15 cellular contexts compared by ENCODE assay signal in the genomic region with DNA sequence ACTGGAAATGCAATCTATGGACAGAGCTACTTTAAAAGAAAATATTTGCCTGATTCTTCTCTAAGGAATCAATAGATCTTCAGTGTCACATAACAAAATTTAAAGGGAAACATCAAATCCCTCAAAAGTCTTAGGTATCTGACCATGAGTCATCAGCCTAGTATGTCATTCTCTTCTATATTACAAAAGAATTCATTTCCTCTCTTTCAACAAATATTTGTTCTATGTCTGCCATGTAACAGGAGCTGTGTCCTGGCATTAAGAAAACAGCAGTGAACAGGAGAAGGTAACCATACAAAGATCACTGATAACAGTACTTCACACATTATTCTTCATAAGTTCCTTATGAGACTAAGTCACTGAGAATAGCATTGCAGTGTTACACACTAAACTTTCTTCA.
DNase-seq lines count a peak whose midpoint lies in the region; ATAC-seq and TF ChIP-seq lines count a peak whose summit lies in the region.
"Had no signal": no experiment of that assay in that cellular context is flagged by ENCODE, and none has a peak within 500 bp of the region (broad histone marks: within the 10 kb centered on the region; RNA-seq: fewer than 3 reads in every experiment).

No MANE protein-coding gene starts in this region.

- no peak for TF ChIP-seq EP300 in gastroesophageal sphincter (IDR thresholded peaks at IDR 0.05)

- H3K27ac ChIP-seq in SJSA1 (peak overlapping the region; percentile 71), fibroblast of lung (ENCODE audit: insufficient read depth, low read length) (peak overlapping the region; percentile 28), gastroesophageal sphincter (no peak overlapping the region)
- H3K27ac ChIP-seq: lower lobe of right lung, thoracic aorta had no signal

- H3K4me3 ChIP-seq in SJSA1 (no peak overlapping the region), fibroblast of lung (replicated peaks in 1 of 4; ENCODE audit: control extremely low read depth in 1 of 4, insufficient read depth in 1 of 4, low read depth in 3 of 4, low read length in 4 of 4) (no peak overlapping the region), skeletal muscle satellite cell (ENCODE audit: low read length) (no peak overlapping the region), gastroesophageal sphincter (no peak overlapping the region)
- H3K4me3 ChIP-seq: lower lobe of right lung, thoracic aorta had no signal

- H3K9ac ChIP-seq in fibroblast of lung (ENCODE audit: insufficient read depth, low read length) (no peak overlapping the region), skeletal muscle satellite cell (ENCODE audit: low read depth, low read length) (peak overlapping the region; percentile 5)

- peaks cover 58% of the 10 kb centered on the region for H3K4me1 ChIP-seq in SJSA1 (replicated peaks)
- peaks cover 3% of the 10 kb centered on the region for H3K4me1 ChIP-seq in fibroblast of lung (ENCODE audit: control insufficient read depth, extremely low read depth, insufficient read depth, low read length)
- H3K4me1 ChIP-seq in skeletal muscle satellite cell (ENCODE audit: control insufficient read depth, insufficient read depth, low read length) = peaks cover 46% of the 10 kb centered on the region
- no peaks in the 10 kb centered on the region for H3K4me1 ChIP-seq in gastroesophageal sphincter
- H3K4me1 ChIP-seq: lower lobe of right lung had no signal

- H2AFZ ChIP-seq in fibroblast of lung (ENCODE audit: low read length) = no peak overlapping the region

- H3K9me3 ChIP-seq in SJSA1 (replicated peaks) (no peaks in the 10 kb centered on the region), fibroblast of lung (ENCODE audit: control insufficient read depth, insufficient read depth, low read depth, low read length) (no peaks in the 10 kb centered on the region), skeletal muscle satellite cell (replicated peaks; ENCODE audit: low read length) (no peaks in the 10 kb centered on the region), gastroesophageal sphincter (no peaks in the 10 kb centered on the region)
- H3K9me3 ChIP-seq: lower lobe of right lung, thoracic aorta had no signal

- H3K4me2 ChIP-seq in fibroblast of lung (ENCODE audit: extremely low read depth, insufficient read depth, low read length) (peak overlapping the region; percentile 66), skeletal muscle satellite cell (ENCODE audit: low read length) (peak overlapping the region; percentile 64)

- no peak for TF ChIP-seq POLR2A in gastroesophageal sphincter (IDR thresholded peaks at IDR 0.05)

- H3K27me3 ChIP-seq in SJSA1 (replicated peaks) (no peaks in the 10 kb centered on the region), fibroblast of lung (ENCODE audit: control insufficient read depth, insufficient read depth, low read length) (no peaks in the 10 kb centered on the region), skeletal muscle satellite cell (ENCODE audit: control insufficient read depth, insufficient read depth, low read length) (no peaks in the 10 kb centered on the region), gastroesophageal sphincter (no peaks in the 10 kb centered on the region)

- TF ChIP-seq CTCF in fibroblast of lung (conservative IDR thresholded peaks at IDR 0.05 in 1 of 2, IDR thresholded peaks at IDR 0.05 in 1 of 2; ENCODE audit: low read depth in 1 of 2, low read length in 2 of 2) (no peak), gastroesophageal sphincter (IDR thresholded peaks at IDR 0.05) (no peak)

- DNase-seq in NOMO-1 treated with DMSO at 0.1 percent for 48 hours (lab: John Stamatoyannopoulos, UW; ENCODE audit: unreplicated experiment) = peak; percentile 2
- DNase-seq in NOMO-1 treated with dmso at 0.1 percent for 144 hours (lab: John Stamatoyannopoulos, UW; ENCODE audit: unreplicated experiment) = no peak
- DNase-seq in SJSA1 (ENCODE audit: low read depth in 1 of 2, low spot score in 2 of 2) = peak in 1 of 2 experiments; percentile 71
- DNase-seq in fibroblast of lung (ENCODE audit: low read depth in 2 of 2) = peak; percentile 8 to 80
- DNase-seq in Right ventricle myocardium inferior (ENCODE audit: missing footprints) = no peak
- no peak for DNase-seq in NCI-H2029 (lab: John Stamatoyannopoulos, UW)
- DNase-seq: activated CD4-positive, alpha-beta T cell treated with anti-CD3 and anti-CD28 coated beads for 1 hour; activated T-cell treated with anti-CD3 and anti-CD28 coated beads, Interleukin-2, amount 50 U/mL, for 4 hours; effector CD4-positive, alpha-beta T cell; lower lobe of right lung; NCI-H2081 treated with DMSO at 0.1 percent for 48 hours; T-helper 1 cell had no signal

- H3K79me2 ChIP-seq in fibroblast of lung (ENCODE audit: control insufficient read depth, insufficient read depth, low read length) = no peaks in the 10 kb centered on the region

- H4K20me1 ChIP-seq in fibroblast of lung (ENCODE audit: control insufficient read depth, extremely low read depth, insufficient read depth, low read length) = no peaks in the 10 kb centered on the region

- H3K36me3 ChIP-seq in SJSA1 = no peaks in the 10 kb centered on the region
- no peaks in the 10 kb centered on the region for H3K36me3 ChIP-seq in fibroblast of lung (ENCODE audit: control insufficient read depth, insufficient read depth, low read length)
- H3K36me3 ChIP-seq in skeletal muscle satellite cell (ENCODE audit: insufficient read depth, low read length) = no peaks in the 10 kb centered on the region
- H3K36me3 ChIP-seq in gastroesophageal sphincter = no peaks in the 10 kb centered on the region
- H3K36me3 ChIP-seq: lower lobe of right lung, thoracic aorta had no signal

- intact Hi-C loops in Right ventricle myocardium inferior (cut with DNase I) = no loop called here

- ATAC-seq in gastroesophageal sphincter (no peak), Right ventricle myocardium inferior (no peak)
- ATAC-seq: activated T-cell treated with anti-CD3 and anti-CD28 coated beads, Interleukin-2, amount 50 U/mL, for 4 hours; lower lobe of right lung had no signal

Comparison
In these comparisons a context has a peak if more than half of its experiments do, and no peak if none do; other contexts are left out.
1. DNase-seq: peak in NOMO-1 treated with DMSO at 0.1 percent for 48 hours (single experiment) and fibroblast of lung (2 of 2); none in NOMO-1 treated with dmso at 0.1 percent for 144 hours (single experiment), Right ventricle myocardium inferior (single experiment) and NCI-H2029 (single experiment).
2. H3K27ac ChIP-seq: peak in SJSA1 (single experiment) and fibroblast of lung (single experiment); none in gastroesophageal sphincter (0 of 4).